Comparison of ENCODE assay signal across 23 cellular contexts in genomic region chr3:170232266-170232665, GRCh38. TPM values are rescaled to one million over a fixed set of nuclear protein-coding genes. Genes with fewer than 3 reads are reported as not detected.
A peak's percentile ranks its signal among the peaks of the same experiment; 100 is the strongest.
DNase-seq lines count a peak whose midpoint lies in the region; ATAC-seq and TF ChIP-seq lines count a peak whose summit lies in the region.
"Had no signal": no experiment of that assay in that cellular context is flagged by ENCODE, and none has a peak within 500 bp of the region (broad histone marks: within the 10 kb centered on the region; RNA-seq: fewer than 3 reads in every experiment).

No MANE protein-coding gene starts in this region.

- POLR2A ChIA-PET in WTC11 (lab: Charles Lee), result no interaction called here

- ATAC-seq in right cardiac atrium, result peak; percentile 18 to 43
- no peak for ATAC-seq in WTC11
- ATAC-seq in upper lobe of right lung, result no peak
- no peak for ATAC-seq in left colon
- no peak for ATAC-seq in foreskin keratinocyte
- ATAC-seq: activated CD8-positive, alpha-beta T cell treated with anti-CD3 and anti-CD28 coated beads for 36 hours; HCT116; lower lobe of right lung; sciatic nerve had no signal

- H3K27ac Mint-ChIP-seq in WTC11, result peak overlapping the region; percentile 80
- H3K27ac Mint-ChIP-seq: activated CD8-positive, alpha-beta T cell treated with anti-CD3 and anti-CD28 coated beads for 36 hours; CD8-positive, alpha-beta memory T cell had no signal

- H3K9me3 ChIP-seq in right cardiac atrium (ENCODE audit: control insufficient read depth, low read length), result no peaks in the 10 kb centered on the region
- no peaks in the 10 kb centered on the region for H3K9me3 ChIP-seq in upper lobe of right lung
- H3K9me3 ChIP-seq: lower lobe of right lung had no signal

- H3K27me3 ChIP-seq in right cardiac atrium (ENCODE audit: control insufficient read depth, insufficient read depth), result no peaks in the 10 kb centered on the region
- no peaks in the 10 kb centered on the region for H3K27me3 ChIP-seq in upper lobe of right lung
- no peaks in the 10 kb centered on the region for H3K27me3 ChIP-seq in foreskin keratinocyte
- H3K27me3 ChIP-seq: dorsolateral prefrontal cortex had no signal

- peaks cover 12% of the 10 kb centered on the region for H3K4me1 Mint-ChIP-seq in WTC11

- 86% methylated on average over 5 of the region's 5 CpGs for WGBS in right cardiac atrium

- intact Hi-C loops in right cardiac atrium (cut with DNase I) (no loop called here), cardiac septum (cut with DNase I) (no loop called here), upper lobe of right lung (cut with DNase I) (no loop called here), left colon (cut with DNase I, micrococcal nuclease) (no loop called here)

- H3K27ac ChIP-seq in right cardiac atrium (ENCODE audit: low read length) (no peak overlapping the region), upper lobe of right lung (peak overlapping the region; percentile 12), foreskin keratinocyte (no peak overlapping the region)
- H3K27ac ChIP-seq: dorsolateral prefrontal cortex had no signal

- H3K36me3 ChIP-seq in upper lobe of right lung, result peaks cover 17% of the 10 kb centered on the region

- H3K27me3 Mint-ChIP-seq in WTC11 (ENCODE audit: low read depth), result no peaks in the 10 kb centered on the region
- H3K27me3 Mint-ChIP-seq: activated CD8-positive, alpha-beta T cell treated with anti-CD3 and anti-CD28 coated beads for 36 hours; CD8-positive, alpha-beta memory T cell had no signal

- H3K36me3 Mint-ChIP-seq in WTC11, result peaks cover 16% of the 10 kb centered on the region

- H3K4me3 ChIP-seq in right cardiac atrium (ENCODE audit: low read length) (no peak overlapping the region), upper lobe of right lung (no peak overlapping the region)
- H3K4me3 ChIP-seq: dorsolateral prefrontal cortex, lower lobe of right lung had no signal

- H3K4me1 ChIP-seq in right cardiac atrium (ENCODE audit: control insufficient read depth, insufficient read depth, low read length) (no peaks in the 10 kb centered on the region), upper lobe of right lung (peaks cover 14% of the 10 kb centered on the region), foreskin keratinocyte (peaks cover 20% of the 10 kb centered on the region)

- no peaks in the 10 kb centered on the region for H3K9me3 Mint-ChIP-seq in WTC11
- H3K9me3 Mint-ChIP-seq: CD8-positive, alpha-beta memory T cell; neural crest cell had no signal

- H3K4me3 Mint-ChIP-seq in WTC11, result no peak overlapping the region
- H3K4me3 Mint-ChIP-seq: activated CD8-positive, alpha-beta T cell treated with anti-CD3 and anti-CD28 coated beads for 36 hours; CD8-positive, alpha-beta memory T cell; neural crest cell had no signal

- CTCF ChIA-PET in WTC11 (lab: Charles Lee), result no interaction called here

- TF ChIP-seq CTCF in WTC11 (IDR thresholded peaks at IDR 0.05) (no peak), upper lobe of right lung (IDR thresholded peaks at IDR 0.05) (no peak), foreskin keratinocyte (conservative IDR thresholded peaks at IDR 0.05) (no peak)

- no peak for DNase-seq in right cardiac atrium
- DNase-seq in cardiac septum (ENCODE audit: low spot score), result no peak
- no peak for DNase-seq in WTC11 (ENCODE audit: low spot score)
- DNase-seq in kidney glomerular epithelial cell (lab: John Stamatoyannopoulos, UW), result peak; percentile 88
- no peak for DNase-seq in upper lobe of right lung
- no peak for DNase-seq in left colon
- no peak for DNase-seq in medulla oblongata (ENCODE audit: extremely low spot score)
- no peak for DNase-seq in foreskin keratinocyte
- DNase-seq: activated CD8-positive, alpha-beta T cell treated with anti-CD3 and anti-CD28 coated beads for 36 hours; AML-193; CD8-positive, alpha-beta memory T cell; DMS153; dorsolateral prefrontal cortex; kidney; lower lobe of right lung; NCI-H1436 treated with DMSO at 0.1 percent for 48 hours; NCI-H446 treated with DMSO at 0.1 percent for 48 hours; posterior cingulate gyrus; stimulated activated CD4-positive, alpha-beta T cell treated with anti-CD3 and anti-CD28 coated beads, Interleukin-4, amount 100 ng/mL, for 4 hours; stimulated activated naive CD4-positive, alpha-beta T cell had no signal

TF ChIP-seq in WTC11, 78 proteins besides CTCF, POLR2A, EP300 and RAD21:
- TF ChIP-seq USF1 (CRISPR knock-in tag; IDR thresholded peaks at IDR 0.05) (no peak), CREB1 (CRISPR knock-in tag; IDR thresholded peaks at IDR 0.05) (no peak), JAZF1 (CRISPR knock-in tag; IDR thresholded peaks at IDR 0.05) (no peak), NFYB (CRISPR knock-in tag; conservative IDR thresholded peaks at IDR 0.05; ENCODE audit: low read depth) (no peak), NR1H2 (CRISPR knock-in tag; IDR thresholded peaks at IDR 0.05) (no peak), GRHL2 (CRISPR knock-in tag; IDR thresholded peaks at IDR 0.05; ENCODE audit: insufficient replicate concordance, severe bottlenecking) (no peak), ZNF219 (CRISPR knock-in tag; IDR thresholded peaks at IDR 0.05; ENCODE audit: borderline replicate concordance) (no peak), ZNF512 (CRISPR knock-in tag; IDR thresholded peaks at IDR 0.05; ENCODE audit: borderline replicate concordance) (no peak)

RNA-seq across cellular contexts. Expression of gene PRKCI, which starts 10.0 kb away (rescaled TPM):
- total RNA-seq in right cardiac atrium (10 to 100 TPM; 16.3 to 20.6 (median 17.0) TPM), cardiac septum (14.3 TPM), WTC11 (2021) (79.1 to 90.6 TPM (median 87.4 TPM) in 3 replicates), upper lobe of right lung (43.2 TPM), left colon (10 to 100 TPM; 48.7 to 49.4 TPM), foreskin keratinocyte (51.2 and 52.4 TPM in 2 replicates)
- polyA plus RNA-seq in right cardiac atrium (9.0 TPM), foreskin keratinocyte (14.9 and 17.9 TPM in 2 replicates)

RNA-seq across cellular contexts. Expression of gene PHC3, which starts 50.7 kb away (rescaled TPM):
- total RNA-seq in right cardiac atrium, result 10 to 100 TPM; 52.9 to 62.4 (median 61.0) TPM
- polyA plus RNA-seq in right cardiac atrium, result 6.2 TPM
- total RNA-seq in cardiac septum, result 57.0 TPM
- total RNA-seq in WTC11 (2021), result 23.2 to 27.8 TPM (median 26.1 TPM) in 3 replicates
- 84.4 TPM for total RNA-seq in upper lobe of right lung
- total RNA-seq in left colon, result 10 to 100 TPM; 49.3 to 51.1 TPM
- total RNA-seq in foreskin keratinocyte, result 15.5 and 16.3 TPM in 2 replicates
- polyA plus RNA-seq in foreskin keratinocyte, result 1.7 and 2.1 TPM in 2 replicates

Comparison
In these comparisons a context has a peak if more than half of its experiments do, and no peak if none do; other contexts are left out.
1. ATAC-seq: peak in right cardiac atrium (2 of 2); none in WTC11 (single experiment), upper lobe of right lung (single experiment), left colon (single experiment) and foreskin keratinocyte (single experiment).